ENCODE assay signal across 18 cellular contexts in genomic region chr1:145935708-145936107, GRCh38. TPM values are rescaled to one million over a fixed set of nuclear protein-coding genes. Genes with fewer than 3 reads are reported as not detected.
DNase-seq lines count a peak whose midpoint lies in the region; ATAC-seq and TF ChIP-seq lines count a peak whose summit lies in the region.
"Had no signal": no experiment of that assay in that cellular context is flagged by ENCODE, and none has a peak within 500 bp of the region (broad histone marks: within the 10 kb centered on the region; RNA-seq: fewer than 3 reads in every experiment).

No MANE protein-coding gene starts in this region.

- DNase-seq in activated naive CD4-positive, alpha-beta T cell treated with anti-CD3 and anti-CD28 coated beads, Interleukin-2, amount 10 ng/mL, durations not matched to agents 7 days and 5 days = no peak
- DNase-seq in activated naive CD4-positive, alpha-beta T cell treated with anti-CD3 and anti-CD28 coated beads for 36 hours = no peak
- no peak for DNase-seq in Karpas-422
- no peak for DNase-seq in endothelial cell (ENCODE audit: low spot score)
- no peak for DNase-seq in naive thymus-derived CD8-positive, alpha-beta T cell
- DNase-seq in cerebellar nuclear complex (lab: John Stamatoyannopoulos, UW) = no peak
- DNase-seq in NCI-H2107 (lab: John Stamatoyannopoulos, UW) = no peak
- no peak for DNase-seq in NK-92 treated with Interleukin-12 subunit alpha and Interleukin-12 subunit beta, amount 100 ng/mL, for 24 hours (lab: John Stamatoyannopoulos, UW)
- DNase-seq: C1 segment of cervical spinal cord, Calu3, GOT3, NCI-H1436, NCI-H2081, NCI-H510A, NCI-H774, PC-9 had no signal

- POLR2A ChIA-PET in naive thymus-derived CD8-positive, alpha-beta T cell (lab: Charles Lee) = interaction anchor here (1.1 to 1.5 kb wide), 4 partner anchors 8 to 28 kb away, joined by 3 to 7 read pairs (median 5); partner anchors contain the start of genes LIX1L and RBM8A

- H3K36me3 ChIP-seq in Karpas-422 (ENCODE audit: insufficient read depth, low read length) = peaks cover 19% of the 10 kb centered on the region; the same call in 1 of the 2 replicates

- H3K4me3 ChIP-seq in Karpas-422 (ENCODE audit: low read length) = no peak overlapping the region
- H3K4me3 ChIP-seq: A549, K562, PC-9 had no signal

- no peaks in the 10 kb centered on the region for H4K20me1 ChIP-seq in Karpas-422 (ENCODE audit: insufficient read depth, low read depth, low read length)

- H3K9ac ChIP-seq in Karpas-422 (ENCODE audit: low read length) = no peak overlapping the region

- no peak for TF ChIP-seq CTCF in endothelial cell (IDR thresholded peaks at IDR 0.05; ENCODE audit: unreplicated experiment)

- intact Hi-C loops in activated naive CD4-positive, alpha-beta T cell treated with anti-CD3 and anti-CD28 coated beads for 36 hours (cut with micrococcal nuclease) = no loop called here

- peak overlapping the region; percentile 12 for H3K27ac Mint-ChIP-seq in activated naive CD4-positive, alpha-beta T cell treated with anti-CD3 and anti-CD28 coated beads, Interleukin-2, amount 10 ng/mL, durations not matched to agents 7 days and 5 days
- no peak overlapping the region for H3K27ac Mint-ChIP-seq in activated naive CD4-positive, alpha-beta T cell treated with anti-CD3 and anti-CD28 coated beads for 36 hours
- H3K27ac Mint-ChIP-seq in endothelial cell (ENCODE audit: unreplicated experiment) = peak overlapping the region; percentile 84
- H3K27ac Mint-ChIP-seq in naive thymus-derived CD8-positive, alpha-beta T cell = peak overlapping the region in 6 of 10 donors; percentile 3 to 89 (median 46)

- peak overlapping the region; percentile 67 for H3K27ac ChIP-seq in Karpas-422 (ENCODE audit: low read length)
- H3K27ac ChIP-seq: A549, PC-9 had no signal

- peaks cover 26% of the 10 kb centered on the region for H3K4me1 Mint-ChIP-seq in activated naive CD4-positive, alpha-beta T cell treated with anti-CD3 and anti-CD28 coated beads, Interleukin-2, amount 10 ng/mL, durations not matched to agents 7 days and 5 days
- peaks cover 20% of the 10 kb centered on the region for H3K4me1 Mint-ChIP-seq in activated naive CD4-positive, alpha-beta T cell treated with anti-CD3 and anti-CD28 coated beads for 36 hours (ENCODE audit: low read depth)
- H3K4me1 Mint-ChIP-seq in endothelial cell (ENCODE audit: unreplicated experiment) = peaks cover 40% of the 10 kb centered on the region
- peaks cover 4 to 24% (median 21%) of the 10 kb centered on the region in 4 donors for H3K4me1 Mint-ChIP-seq in naive thymus-derived CD8-positive, alpha-beta T cell

- no peaks in the 10 kb centered on the region for H3K9me2 ChIP-seq in Karpas-422 (replicated peaks; ENCODE audit: insufficient read depth, low read length)

- peaks cover 41% of the 10 kb centered on the region for H3K36me3 Mint-ChIP-seq in activated naive CD4-positive, alpha-beta T cell treated with anti-CD3 and anti-CD28 coated beads, Interleukin-2, amount 10 ng/mL, durations not matched to agents 7 days and 5 days
- H3K36me3 Mint-ChIP-seq in activated naive CD4-positive, alpha-beta T cell treated with anti-CD3 and anti-CD28 coated beads for 36 hours (ENCODE audit: low read depth) = peaks cover 13% of the 10 kb centered on the region
- H3K36me3 Mint-ChIP-seq in endothelial cell (ENCODE audit: low read depth, unreplicated experiment) = peaks cover 25% of the 10 kb centered on the region
- H3K36me3 Mint-ChIP-seq in naive thymus-derived CD8-positive, alpha-beta T cell = peaks cover 3 to 68% (median 10%) of the 10 kb centered on the region in 3 donors

- CTCF ChIA-PET in activated naive CD4-positive, alpha-beta T cell treated with anti-CD3 and anti-CD28 coated beads, Interleukin-2, amount 10 ng/mL, durations not matched to agents 7 days and 5 days (lab: Charles Lee) = interaction anchor here (1.5 kb wide), 1 partner anchor 12 kb away, joined by 4 read pairs; no protein-coding TSS in a partner anchor
- CTCF ChIA-PET in activated naive CD4-positive, alpha-beta T cell treated with anti-CD3 and anti-CD28 coated beads for 36 hours (lab: Charles Lee) = no interaction called here

- H3K4me3 Mint-ChIP-seq in activated naive CD4-positive, alpha-beta T cell treated with anti-CD3 and anti-CD28 coated beads, Interleukin-2, amount 10 ng/mL, durations not matched to agents 7 days and 5 days = no peak overlapping the region
- no peak overlapping the region for H3K4me3 Mint-ChIP-seq in activated naive CD4-positive, alpha-beta T cell treated with anti-CD3 and anti-CD28 coated beads for 36 hours
- peak overlapping the region; percentile 42 for H3K4me3 Mint-ChIP-seq in endothelial cell (ENCODE audit: unreplicated experiment)
- no peak overlapping the region for H3K4me3 Mint-ChIP-seq in naive thymus-derived CD8-positive, alpha-beta T cell

- peaks cover 47% of the 10 kb centered on the region for H3K4me1 ChIP-seq in Karpas-422 (ENCODE audit: low read length)
- H3K4me1 ChIP-seq: A549 had no signal

- no peaks in the 10 kb centered on the region for H3K9me3 ChIP-seq in Karpas-422 (ENCODE audit: low read length)
- H3K9me3 ChIP-seq: A549 had no signal

- no peaks in the 10 kb centered on the region for H3K27me3 Mint-ChIP-seq in activated naive CD4-positive, alpha-beta T cell treated with anti-CD3 and anti-CD28 coated beads, Interleukin-2, amount 10 ng/mL, durations not matched to agents 7 days and 5 days
- no peaks in the 10 kb centered on the region for H3K27me3 Mint-ChIP-seq in activated naive CD4-positive, alpha-beta T cell treated with anti-CD3 and anti-CD28 coated beads for 36 hours (ENCODE audit: low read depth)
- no peaks in the 10 kb centered on the region for H3K27me3 Mint-ChIP-seq in endothelial cell (ENCODE audit: unreplicated experiment)
- H3K27me3 Mint-ChIP-seq in naive thymus-derived CD8-positive, alpha-beta T cell = no peaks in the 10 kb centered on the region

- no peak overlapping the region for H3K4me2 ChIP-seq in Karpas-422 (ENCODE audit: low read depth, low read length, poor library complexity, severe bottlenecking)
- H3K4me2 ChIP-seq: A549, PC-9 had no signal

- peaks cover 3% of the 10 kb centered on the region for H3K79me2 ChIP-seq in Karpas-422 (ENCODE audit: low read length)

- H3K27me3 ChIP-seq in Karpas-422 (ENCODE audit: low read length) = no peaks in the 10 kb centered on the region

- H3K9me3 Mint-ChIP-seq in activated naive CD4-positive, alpha-beta T cell treated with anti-CD3 and anti-CD28 coated beads, Interleukin-2, amount 10 ng/mL, durations not matched to agents 7 days and 5 days = no peaks in the 10 kb centered on the region
- no peaks in the 10 kb centered on the region for H3K9me3 Mint-ChIP-seq in activated naive CD4-positive, alpha-beta T cell treated with anti-CD3 and anti-CD28 coated beads for 36 hours
- no peaks in the 10 kb centered on the region for H3K9me3 Mint-ChIP-seq in endothelial cell (ENCODE audit: unreplicated experiment)
- H3K9me3 Mint-ChIP-seq in naive thymus-derived CD8-positive, alpha-beta T cell = no peaks in the 10 kb centered on the region

- ATAC-seq in naive thymus-derived CD8-positive, alpha-beta T cell = no peak
- ATAC-seq: A549, K562 had no signal

- no peak overlapping the region for H2AFZ ChIP-seq in Karpas-422 (ENCODE audit: low read length)
- H2AFZ ChIP-seq: PC-9 had no signal

RNA-seq across cellular contexts. Expression of gene RBM8A, which starts 8.4 kb away (rescaled TPM):
- 100 to 1,000 TPM; 241 to 242 TPM for total RNA-seq in activated naive CD4-positive, alpha-beta T cell treated with anti-CD3 and anti-CD28 coated beads for 36 hours
- total RNA-seq in Karpas-422 (2014; rRNA removed; shearing (Covaris generic); ENCODE audit: low replicate concordance) = 130 and 214 TPM in 2 replicates
- 213 TPM for total RNA-seq in endothelial cell (ENCODE audit: unreplicated experiment)
- 100 to 1,000 TPM; 135 to 138 TPM for total RNA-seq in naive thymus-derived CD8-positive, alpha-beta T cell
- polyA plus RNA-seq in naive thymus-derived CD8-positive, alpha-beta T cell = 100 to 1,000 TPM; 127 to 191 (median 148) TPM

RNA-seq across cellular contexts. Expression of gene PEX11B, which starts 17.2 kb away (rescaled TPM):
- 10 to 100 TPM; 18.0 to 19.0 TPM for total RNA-seq in activated naive CD4-positive, alpha-beta T cell treated with anti-CD3 and anti-CD28 coated beads for 36 hours
- 35.7 and 51.7 TPM in 2 replicates for total RNA-seq in Karpas-422 (2014; rRNA removed; shearing (Covaris generic); ENCODE audit: low replicate concordance)
- total RNA-seq in endothelial cell (ENCODE audit: unreplicated experiment) = 34.0 TPM
- total RNA-seq in naive thymus-derived CD8-positive, alpha-beta T cell = 10 to 100 TPM; 37.5 to 39.7 TPM
- 10 to 100 TPM; 35.3 to 50.3 (median 44.0) TPM for polyA plus RNA-seq in naive thymus-derived CD8-positive, alpha-beta T cell

RNA-seq across cellular contexts. Expression of gene LIX1L, which starts 22.1 kb away (rescaled TPM):
- 10 to 100 TPM; 43.6 to 44.3 TPM for total RNA-seq in activated naive CD4-positive, alpha-beta T cell treated with anti-CD3 and anti-CD28 coated beads for 36 hours
- 35.8 and 49.4 TPM in 2 replicates for total RNA-seq in Karpas-422 (2014; rRNA removed; shearing (Covaris generic); ENCODE audit: low replicate concordance)
- total RNA-seq in endothelial cell (ENCODE audit: unreplicated experiment) = 83.3 TPM
- total RNA-seq in naive thymus-derived CD8-positive, alpha-beta T cell = 10 to 100 TPM; 54.6 to 59.4 TPM
- 10 to 100 TPM; 26.3 to 31.7 (median 29.3) TPM for polyA plus RNA-seq in naive thymus-derived CD8-positive, alpha-beta T cell

RNA-seq across cellular contexts. Expression of gene ITGA10, which starts 25.9 kb away (rescaled TPM):
- under 1 TPM; 0.41 to 0.54 TPM for total RNA-seq in activated naive CD4-positive, alpha-beta T cell treated with anti-CD3 and anti-CD28 coated beads for 36 hours
- 1.4 and 1.5 TPM in 2 replicates for total RNA-seq in Karpas-422 (2014; rRNA removed; shearing (Covaris generic); ENCODE audit: low replicate concordance)
- total RNA-seq in endothelial cell (ENCODE audit: unreplicated experiment) = 6.1 TPM
- total RNA-seq in naive thymus-derived CD8-positive, alpha-beta T cell = 1 to 10 TPM; 5.0 to 5.1 TPM
- not detected for polyA plus RNA-seq in naive thymus-derived CD8-positive, alpha-beta T cell

RNA-seq across cellular contexts. Expression of gene ANKRD34A, which starts 28.7 kb away (rescaled TPM):
- 1 to 10 TPM; 3.7 to 4.3 TPM for total RNA-seq in activated naive CD4-positive, alpha-beta T cell treated with anti-CD3 and anti-CD28 coated beads for 36 hours
- 9.0 and 21.5 TPM in 2 replicates for total RNA-seq in Karpas-422 (2014; rRNA removed; shearing (Covaris generic); ENCODE audit: low replicate concordance)
- 0.56 TPM for total RNA-seq in endothelial cell (ENCODE audit: unreplicated experiment)
- 1 to 10 TPM in 1 of 2 experiments, under 1 TPM in 1; 0.96 to 1.6 TPM for total RNA-seq in naive thymus-derived CD8-positive, alpha-beta T cell
- under 1 TPM; 0.12 to 0.38 (median 0.25) TPM for polyA plus RNA-seq in naive thymus-derived CD8-positive, alpha-beta T cell
